Comparison of ENCODE assay signal across 11 cellular contexts in the genomic region with DNA sequence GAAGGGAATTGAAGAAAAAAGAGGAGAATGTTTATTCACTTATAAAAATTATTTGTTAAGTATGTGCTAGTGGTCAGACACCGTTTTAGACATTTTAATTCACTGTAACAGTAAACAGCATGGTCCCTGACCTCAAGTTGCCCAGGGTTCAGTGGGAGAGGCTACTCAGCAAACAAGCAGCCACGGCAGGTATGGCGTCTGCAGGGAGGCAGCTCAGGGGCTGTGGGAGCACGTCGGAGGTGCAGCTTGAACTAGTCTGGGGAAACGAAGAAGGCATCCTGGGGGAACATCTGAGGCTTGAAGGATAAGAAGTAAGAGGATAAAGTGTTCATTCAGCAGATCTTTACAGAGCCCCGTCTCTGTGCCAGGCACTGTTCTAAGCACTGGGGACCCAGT.
DNase-seq lines count a peak whose midpoint lies in the region; ATAC-seq and TF ChIP-seq lines count a peak whose summit lies in the region.
"Had no signal": no experiment of that assay in that cellular context is flagged by ENCODE, and none has a peak within 500 bp of the region (broad histone marks: within the 10 kb centered on the region; RNA-seq: fewer than 3 reads in every experiment).

No MANE protein-coding gene starts in this region.

- H3K79me1 ChIP-seq in mesenchymal stem cell (replicated peaks; ENCODE audit: low read length, poor library complexity, severe bottlenecking), result peaks cover 18% of the 10 kb centered on the region

- H3K27me3 Mint-ChIP-seq in CD4-positive, alpha-beta memory T cell, result no peaks in the 10 kb centered on the region
- H3K27me3 Mint-ChIP-seq in activated B cell treated with CpG ODN at 0.5 μM for 24 hours, result no peaks in the 10 kb centered on the region

- no peaks in the 10 kb centered on the region for H3K9me3 ChIP-seq in CD4-positive, alpha-beta memory T cell (ENCODE audit: control insufficient read depth in 1 of 2, low read length in 2 of 2)
- no peaks in the 10 kb centered on the region for H3K9me3 ChIP-seq in mesenchymal stem cell (ENCODE audit: control insufficient read depth, low read length)

- peak overlapping the region in 6 of 7 donors; percentile 54 to 99 (median 95) for H3K27ac Mint-ChIP-seq in CD4-positive, alpha-beta memory T cell
- peak overlapping the region; percentile 98 for H3K27ac Mint-ChIP-seq in activated B cell treated with CpG ODN at 0.5 μM for 24 hours

- H2AK5ac ChIP-seq in mesenchymal stem cell (ENCODE audit: low read length, severe bottlenecking), result no peak overlapping the region

- ATAC-seq in GM19452 (IDR thresholded peaks at IDR 0.05; ENCODE audit: unreplicated experiment), result peak; percentile 17
- ATAC-seq in activated B cell treated with CpG ODN at 0.5 μM for 24 hours (ENCODE audit: low read depth), result peak; percentile 6
- no peak for ATAC-seq in GM21576 (IDR thresholded peaks at IDR 0.05; ENCODE audit: unreplicated experiment)

- no peak overlapping the region for H4K8ac ChIP-seq in mesenchymal stem cell (ENCODE audit: low read length)

- H3K9ac ChIP-seq in mesenchymal stem cell (ENCODE audit: low read length), result peak overlapping the region; percentile 21

- H3K4me1 ChIP-seq in CD4-positive, alpha-beta memory T cell (ENCODE audit: insufficient read depth, low read length), result peaks cover 88% of the 10 kb centered on the region
- H3K4me1 ChIP-seq in mesenchymal stem cell (ENCODE audit: control insufficient read depth, insufficient read depth, low read depth, low read length), result peaks cover 2% of the 10 kb centered on the region

- H3K4me1 Mint-ChIP-seq in CD4-positive, alpha-beta memory T cell, result peaks cover 57 to 89% (median 77%) of the 10 kb centered on the region in 4 donors
- H3K4me1 Mint-ChIP-seq in activated B cell treated with CpG ODN at 0.5 μM for 24 hours, result peaks cover 95% of the 10 kb centered on the region

- no peak overlapping the region for H4K91ac ChIP-seq in mesenchymal stem cell (ENCODE audit: low read length)

- intact Hi-C loops in CD4-positive, alpha-beta memory T cell (cut with micrococcal nuclease), result loop anchor here (2.0 to 5.0 kb wide), 2 partner anchors 21 to 33 kb away; no protein-coding TSS in a partner anchor
- intact Hi-C loops in activated B cell treated with CpG ODN at 0.5 μM for 24 hours (cut with micrococcal nuclease), result loop anchor here (1.0 to 10.0 kb wide), 7 partner anchors 17 to 211 kb away; partner anchors contain the start of gene IQGAP1

- H3K36me3 Mint-ChIP-seq in CD4-positive, alpha-beta memory T cell, result peaks cover 31 to 37% of the 10 kb centered on the region in 2 donors
- peaks cover 8% of the 10 kb centered on the region for H3K36me3 Mint-ChIP-seq in activated B cell treated with CpG ODN at 0.5 μM for 24 hours (ENCODE audit: low read depth)

- H2AFZ ChIP-seq in mesenchymal stem cell (ENCODE audit: low read depth, low read length), result no peak overlapping the region

- H3K18ac ChIP-seq in mesenchymal stem cell (ENCODE audit: low read depth in 1 of 2, low read length in 2 of 2), result no peak overlapping the region

- H3K14ac ChIP-seq in mesenchymal stem cell (ENCODE audit: low read length in 2 of 2), result no peak overlapping the region

- DNase-seq in CD4-positive, alpha-beta memory T cell, result no peak
- DNase-seq in activated B cell treated with CpG ODN at 0.5 μM for 24 hours (no peak), mesenchymal stem cell (no peak), mucosa of gallbladder (ENCODE audit: low spot score) (no peak), NCI-H526 treated with DMSO at 0.1 percent for 48 hours (lab: John Stamatoyannopoulos, UW) (no peak), glomerular visceral epithelial cell (ENCODE audit: extremely low spot score) (no peak)
- DNase-seq: brain microvascular endothelial cell; midbrain; NK-92 treated with Interleukin-12 subunit alpha and Interleukin-12 subunit beta, amount 100 ng/mL, for 24 hours had no signal

- H3K9me3 Mint-ChIP-seq in CD4-positive, alpha-beta memory T cell, result peaks cover 0 to 2% (median 0%) of the 10 kb centered on the region in 8 donors
- no peaks in the 10 kb centered on the region for H3K9me3 Mint-ChIP-seq in activated B cell treated with CpG ODN at 0.5 μM for 24 hours

- no peak overlapping the region for H3K4me2 ChIP-seq in mesenchymal stem cell (ENCODE audit: low read length, poor library complexity, severe bottlenecking)

- 92% methylated on average over 7 of the region's 7 CpGs for WGBS in mesenchymal stem cell

- CTCF ChIA-PET in CD4-positive, alpha-beta memory T cell (lab: Charles Lee; ENCODE audit: partially characterized antibody), result no interaction called here
- CTCF ChIA-PET in activated B cell treated with CpG ODN at 0.5 μM for 24 hours (lab: Charles Lee), result no interaction called here

- POLR2A ChIA-PET in CD4-positive, alpha-beta memory T cell (lab: Charles Lee; ENCODE audit: partially characterized antibody), result interaction anchor here (1.4 to 6.2 kb wide), 5 partner anchors 9 to 65 kb away, joined by 3 to 36 read pairs (median 21); partner anchors contain the start of gene CRTC3
- POLR2A ChIA-PET in activated B cell treated with CpG ODN at 0.5 μM for 24 hours (lab: Charles Lee), result interaction anchor here (0.6 to 3.8 kb wide), 9 partner anchors 9 to 495 kb away, joined by 3 to 28 read pairs (median 5); partner anchors contain the start of gene CRTC3

- H3K23ac ChIP-seq in mesenchymal stem cell (ENCODE audit: low read length in 2 of 2), result no peak overlapping the region

- peak overlapping the region; percentile 62 for H3K27ac ChIP-seq in CD4-positive, alpha-beta memory T cell (ENCODE audit: low read depth, low read length)
- no peak overlapping the region for H3K27ac ChIP-seq in mesenchymal stem cell (ENCODE audit: low read length, poor library complexity, severe bottlenecking)
- H3K27ac ChIP-seq: brain microvascular endothelial cell had no signal

- H2BK15ac ChIP-seq in mesenchymal stem cell (ENCODE audit: low read depth, poor library complexity, severe bottlenecking), result no peak overlapping the region

- H3K36me3 ChIP-seq in CD4-positive, alpha-beta memory T cell (ENCODE audit: insufficient read depth, low read length), result no peaks in the 10 kb centered on the region
- peaks cover 14 to 19% of the 10 kb centered on the region in 2 experiments for H3K36me3 ChIP-seq in mesenchymal stem cell (ENCODE audit: control insufficient read depth in 1 of 2, insufficient read depth in 2 of 2, low read depth in 1 of 2, low read length in 2 of 2)

- H3K27me3 ChIP-seq in CD4-positive, alpha-beta memory T cell (ENCODE audit: insufficient read depth, low read length), result no peaks in the 10 kb centered on the region
- H3K27me3 ChIP-seq in mesenchymal stem cell (ENCODE audit: control insufficient read depth in 1 of 2, insufficient read depth in 1 of 2, low read length in 2 of 2), result no peaks in the 10 kb centered on the region
- H3K27me3 ChIP-seq: brain microvascular endothelial cell had no signal

- H3K4me3 ChIP-seq in CD4-positive, alpha-beta memory T cell (ENCODE audit: low read length in 2 of 2), result no peak overlapping the region
- H3K4me3 ChIP-seq in mesenchymal stem cell (ENCODE audit: insufficient read depth in 1 of 2, low read depth in 1 of 2, low read length in 2 of 2), result peak overlapping the region in 1 of 2 experiments; percentile 1

- peak overlapping the region in 6 of 8 donors; percentile 6 to 67 (median 34) for H3K4me3 Mint-ChIP-seq in CD4-positive, alpha-beta memory T cell
- H3K4me3 Mint-ChIP-seq in activated B cell treated with CpG ODN at 0.5 μM for 24 hours, result peak overlapping the region; percentile 82

- H3K4ac ChIP-seq in mesenchymal stem cell (ENCODE audit: low read depth in 1 of 2, low read length in 2 of 2), result no peak overlapping the region

- no peak overlapping the region for H2BK5ac ChIP-seq in mesenchymal stem cell (ENCODE audit: low read depth, low read length, poor library complexity, severe bottlenecking)

- H2BK12ac ChIP-seq in mesenchymal stem cell (ENCODE audit: low read length in 2 of 2), result no peak overlapping the region

- no peak overlapping the region for H2BK120ac ChIP-seq in mesenchymal stem cell (ENCODE audit: low read depth, low read length)

- TF ChIP-seq CTCF in activated B cell treated with CpG ODN at 0.5 μM for 24 hours (IDR thresholded peaks at IDR 0.05), result no peak
